In genomic region chr3:120516142-120516541, GRCh38 we compare ENCODE assay signal across 1 cellular context.
TF ChIP-seq lines count a peak whose summit lies in the region.

No MANE protein-coding gene starts in this region.

TF ChIP-seq in GM23338, 12 proteins besides CTCF, POLR2A, EP300 and RAD21 (continued from another document):
- no peak for TF ChIP-seq REST (IDR thresholded peaks at IDR 0.05; ENCODE audit: unreplicated experiment)
